In the genomic region with DNA sequence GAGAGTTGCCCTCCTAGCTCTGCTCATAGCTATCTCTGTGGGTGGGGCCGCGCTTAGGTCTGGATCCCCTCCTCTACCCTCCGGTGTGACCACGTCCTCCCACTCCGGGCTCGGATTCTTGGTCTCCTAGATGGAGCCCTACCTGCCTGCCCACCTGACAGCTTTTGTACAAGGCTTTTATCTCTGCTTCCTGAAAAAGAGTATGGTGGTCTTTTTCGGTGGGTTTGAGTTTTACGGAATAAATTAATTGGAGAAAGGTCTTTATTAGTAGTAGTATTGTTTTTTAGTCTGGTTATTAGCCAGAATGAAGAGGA, we compare ENCODE assay signal across 1 cellular context.
TF ChIP-seq lines count a peak whose summit lies in the region.

No MANE protein-coding gene starts in this region.

TF ChIP-seq in IMR-90, 13 proteins besides CTCF, POLR2A, EP300 and RAD21 (continued from another document):
- TF ChIP-seq CHD1 (IDR thresholded peaks at IDR 0.05; ENCODE audit: low read depth, low read length) (no peak), SMC3 (IDR thresholded peaks at IDR 0.05; ENCODE audit: low read depth, low read length) (no peak), RFX5 (IDR thresholded peaks at IDR 0.05; ENCODE audit: low read depth, low read length) (no peak), RCOR1 (IDR thresholded peaks at IDR 0.05; ENCODE audit: insufficient replicate concordance, low read length) (no peak), MXI1 (IDR thresholded peaks at IDR 0.05; ENCODE audit: borderline replicate concordance, low read depth, low read length) (no peak), CEBPB (IDR thresholded peaks at IDR 0.05; ENCODE audit: low read depth, low read length) (no peak), FOS (IDR thresholded peaks at IDR 0.05; ENCODE audit: low read depth, low read length) (no peak)
- TF ChIP-seq, protein P1, sequence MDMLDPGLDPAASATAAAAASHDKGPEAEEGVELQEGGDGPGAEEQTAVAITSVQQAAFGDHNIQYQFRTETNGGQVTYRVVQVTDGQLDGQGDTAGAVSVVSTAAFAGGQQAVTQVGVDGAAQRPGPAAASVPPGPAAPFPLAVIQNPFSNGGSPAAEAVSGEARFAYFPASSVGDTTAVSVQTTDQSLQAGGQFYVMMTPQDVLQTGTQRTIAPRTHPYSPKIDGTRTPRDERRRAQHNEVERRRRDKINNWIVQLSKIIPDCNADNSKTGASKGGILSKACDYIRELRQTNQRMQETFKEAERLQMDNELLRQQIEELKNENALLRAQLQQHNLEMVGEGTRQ (IDR thresholded peaks at IDR 0.05; ENCODE audit: low read depth, low read length) = no peak
- TF ChIP-seq, protein P2, sequence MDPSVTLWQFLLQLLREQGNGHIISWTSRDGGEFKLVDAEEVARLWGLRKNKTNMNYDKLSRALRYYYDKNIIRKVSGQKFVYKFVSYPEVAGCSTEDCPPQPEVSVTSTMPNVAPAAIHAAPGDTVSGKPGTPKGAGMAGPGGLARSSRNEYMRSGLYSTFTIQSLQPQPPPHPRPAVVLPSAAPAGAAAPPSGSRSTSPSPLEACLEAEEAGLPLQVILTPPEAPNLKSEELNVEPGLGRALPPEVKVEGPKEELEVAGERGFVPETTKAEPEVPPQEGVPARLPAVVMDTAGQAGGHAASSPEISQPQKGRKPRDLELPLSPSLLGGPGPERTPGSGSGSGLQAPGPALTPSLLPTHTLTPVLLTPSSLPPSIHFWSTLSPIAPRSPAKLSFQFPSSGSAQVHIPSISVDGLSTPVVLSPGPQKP (IDR thresholded peaks at IDR 0.05; ENCODE audit: borderline replicate concordance, low read depth, low read length) = no peak
